ENCODE assay signal across 7 cellular contexts in genomic region chr6:100196214-100196982, GRCh38.
DNase-seq lines count a peak whose midpoint lies in the region; TF ChIP-seq lines count a peak whose summit lies in the region.
"Not testable (repeated sequence)": the region's sequence is repeated elsewhere in the genome, so short reads cannot be mapped to it uniquely, and the experiment has no call there.

No MANE protein-coding gene starts in this region.

- not testable (repeated sequence) for H3K56ac ChIP-seq in H9 (ENCODE audit: insufficient read length, low read depth, low read length)

- not testable (repeated sequence) for H3K9me3 Mint-ChIP-seq in H9, neural crest cell

- not testable (repeated sequence) for H2BK5ac ChIP-seq in H9 (ENCODE audit: insufficient read length, low read length)

- H2AK5ac ChIP-seq in H9 (ENCODE audit: insufficient read length, low read length): peak overlapping the region; percentile 1

- not testable (repeated sequence) for H3K9me3 ChIP-seq in H9 (ENCODE audit: control insufficient read depth, low read depth, low read length); HUES6 (ENCODE audit: control insufficient read depth, insufficient read depth, low read depth, low read length)

- H3K4me2 ChIP-seq in H9 (ENCODE audit: insufficient read depth, insufficient read length, low read length): peak overlapping the region; percentile 2

- not testable (repeated sequence) for H3K23me2 ChIP-seq in H9 (ENCODE audit: insufficient read length, low read depth, low read length, poor library complexity, severe bottlenecking)

- H3K27me3 Mint-ChIP-seq in H9 (ENCODE audit: low read depth); neural crest cell (ENCODE audit: low read depth): not testable (repeated sequence)

- H3K27me3 ChIP-seq in H9 (ENCODE audit: insufficient read depth, low read length); HUES6 (ENCODE audit: control insufficient read depth, insufficient read depth, low read length): not testable (repeated sequence)

- H2BK20ac ChIP-seq in H9 (ENCODE audit: low read depth, low read length, poor library complexity, severe bottlenecking): not testable (repeated sequence)

- no CpG with 5 or more reads among the region's 37 CpGs for WGBS in H9 (ENCODE audit: extremely low coverage, insufficient read length, low lambda C conversion rate)

- not testable (repeated sequence) for TF ChIP-seq CTCF in H9 (conservative IDR thresholded peaks at IDR 0.05); fibroblast of villous mesenchyme (IDR thresholded peaks at IDR 0.05; ENCODE audit: insufficient read depth, low read depth, low read length); neural crest cell (conservative IDR thresholded peaks at IDR 0.05)

- H3K23ac ChIP-seq in H9 (ENCODE audit: insufficient read length, low read depth, low read length): not testable (repeated sequence)

- H4K91ac ChIP-seq in H9 (ENCODE audit: insufficient read length, low read depth, low read length): not testable (repeated sequence)

- H3K14ac ChIP-seq in H9 (ENCODE audit: insufficient read depth, low read length): not testable (repeated sequence)

- not testable (repeated sequence) for H2AFZ ChIP-seq in H9 (ENCODE audit: low read length)

- not testable (repeated sequence) for H4K5ac ChIP-seq in H9 (ENCODE audit: insufficient read length, low read depth, low read length)

- not testable (repeated sequence) for H2BK120ac ChIP-seq in H9 (ENCODE audit: low read depth, low read length, poor library complexity, severe bottlenecking)

- peak; percentile 7 for DNase-seq in DMS53 treated with DMSO at 0.1 percent for 48 hours (lab: John Stamatoyannopoulos, UW; ENCODE audit: unreplicated experiment)
- peak; percentile 38 for DNase-seq in H9
- DNase-seq in NCI-H510A treated with DMSO at 0.1 percent for 48 hours (lab: John Stamatoyannopoulos, UW): peak; percentile 4
- peak; percentile 14 to 25 for DNase-seq in SHP77 (lab: John Stamatoyannopoulos, UW)
- DNase-seq in fibroblast of villous mesenchyme (ENCODE audit: low read depth); neural crest cell (ENCODE audit: low read depth, low spot score): not testable (repeated sequence)

- not testable (repeated sequence) for H3K4me1 Mint-ChIP-seq in H9, neural crest cell

- not testable (repeated sequence) for H2BK12ac ChIP-seq in H9 (ENCODE audit: insufficient read length, low read depth, low read length)

- H3K36me3 ChIP-seq in HUES6 (ENCODE audit: control insufficient read depth, insufficient read depth, low read length): not testable (repeated sequence)

- H3K79me1 ChIP-seq in H9 (ENCODE audit: insufficient read depth, low read depth, low read length, poor library complexity, severe bottlenecking): not testable (repeated sequence)

- H3K79me2 ChIP-seq in H9 (ENCODE audit: insufficient read depth, low read length): not testable (repeated sequence)

- not testable (repeated sequence) for H3T11ph ChIP-seq in H9 (ENCODE audit: low read length)

- H3K4me1 ChIP-seq in H9 (ENCODE audit: insufficient read depth, low read length); HUES6 (ENCODE audit: control insufficient read depth, insufficient read depth, low read length): not testable (repeated sequence)

- not testable (repeated sequence) for H3K27ac ChIP-seq in H9 (ENCODE audit: insufficient read length, low read depth, low read length)
- H3K27ac ChIP-seq in HUES6 (ENCODE audit: low read depth, low read length): 0 out of 2 replicates have a peak overlapping the region, but pooled peaks have one; percentile 12

- not testable (repeated sequence) for H3K4ac ChIP-seq in H9 (ENCODE audit: low read depth, low read length)

- H4K20me1 ChIP-seq in H9 (ENCODE audit: control insufficient read depth, insufficient read depth, insufficient read length): not testable (repeated sequence)

- H3K4me3 ChIP-seq in HUES6 (ENCODE audit: low read depth, low read length) (peak overlapping the region; percentile 54), fibroblast of villous mesenchyme (ENCODE audit: low read depth, low read length) (peak overlapping the region; percentile 55)

- not testable (repeated sequence) for H2BK15ac ChIP-seq in H9 (ENCODE audit: low read depth, low read length)

- H3K36me3 Mint-ChIP-seq in H9 (ENCODE audit: insufficient read depth in 1 of 3, low read depth in 3 of 3); neural crest cell (ENCODE audit: low read depth): not testable (repeated sequence)

- H3K4me3 Mint-ChIP-seq in H9 (peak overlapping the region in 1 of 2 experiments; percentile 46; a peak in 2 of 5 replicates), neural crest cell (peak overlapping the region; percentile 47)

- H3K18ac ChIP-seq in H9 (ENCODE audit: insufficient read length, low read depth, low read length): peak overlapping the region; percentile 82

- not testable (repeated sequence) for H3K9ac ChIP-seq in H9 (ENCODE audit: extremely low read depth, insufficient read length, low read length)
- H3K9ac ChIP-seq in HUES6 (ENCODE audit: low read length): peak overlapping the region; percentile 62

- not testable (repeated sequence) for H4K8ac ChIP-seq in H9 (replicated peaks; ENCODE audit: insufficient read length, low read depth, low read length)

- peak overlapping the region in 2 of 3 experiments; percentile 70 to 86; a peak in 3 of 7 replicates for H3K27ac Mint-ChIP-seq in H9
- not testable (repeated sequence) for H3K27ac Mint-ChIP-seq in neural crest cell (ENCODE audit: unreplicated experiment)
